In genomic region chr20:50385733-50386640, GRCh38 we compare ENCODE assay signal across 9 cellular contexts.
DNase-seq lines count a peak whose midpoint lies in the region; ATAC-seq and TF ChIP-seq lines count a peak whose summit lies in the region.
"Had no signal": no experiment of that assay in that cellular context is flagged by ENCODE, and none has a peak within 500 bp of the region (broad histone marks: within the 10 kb centered on the region; RNA-seq: fewer than 3 reads in every experiment).

No MANE protein-coding gene starts in this region.

- TF ChIP-seq CTCF in RWPE2 (IDR thresholded peaks at IDR 0.05; ENCODE audit: poor library complexity, severe bottlenecking) (no peak), prostate gland (IDR thresholded peaks at IDR 0.05) (no peak)

- 66% methylated on average over 22 of the region's 22 CpGs for WGBS in prostate gland

- no peaks in the 10 kb centered on the region for H3K9me3 ChIP-seq in RWPE2 (ENCODE audit: severe bottlenecking)
- no peaks in the 10 kb centered on the region for H3K9me3 ChIP-seq in prostate gland

- intact Hi-C loops in prostate gland (cut with DNase I): no loop called here

- no peaks in the 10 kb centered on the region for H3K27me3 ChIP-seq in RWPE2 (ENCODE audit: insufficient read depth, poor library complexity, severe bottlenecking)
- no peaks in the 10 kb centered on the region for H3K27me3 ChIP-seq in prostate gland (replicated peaks; ENCODE audit: insufficient read depth)

- H3K4me1 ChIP-seq in RWPE2 (ENCODE audit: insufficient read depth, poor library complexity, severe bottlenecking) (peaks cover 8% of the 10 kb centered on the region), prostate gland (replicated peaks) (peaks cover 22% of the 10 kb centered on the region)

- H3K27ac Mint-ChIP-seq in immature natural killer cell: peak overlapping the region; percentile 89 to 98 (median 94)

- TF ChIP-seq POLR2A in prostate gland (IDR thresholded peaks at IDR 0.05): no peak

- no peaks in the 10 kb centered on the region for H3K9me3 Mint-ChIP-seq in immature natural killer cell

- H3K27ac ChIP-seq in RWPE2 (ENCODE audit: poor library complexity, severe bottlenecking): no peak overlapping the region
- H3K27ac ChIP-seq in prostate gland: no peak overlapping the region

- H3K4me3 ChIP-seq in RWPE2 (ENCODE audit: severe bottlenecking) (no peak overlapping the region), prostate gland (no peak overlapping the region)

- DNase-seq in RWPE2 (ENCODE audit: low spot score) (peak; percentile 76), activated T-cell treated with anti-CD3 and anti-CD28 coated beads for 24 hours (ENCODE audit: low read depth) (peak; percentile 17), immature natural killer cell (peak; percentile 99), T1000 (lab: John Stamatoyannopoulos, UW) (no peak), NCI-H146 (lab: John Stamatoyannopoulos, UW) (no peak), prostate gland (ENCODE audit: low spot score) (no peak)
- DNase-seq in stimulated activated naive CD8-positive, alpha-beta T cell treated with anti-CD3 and anti-CD28 coated beads, Interleukin-15, Interleukin-2, amounts not matched to agents 100 U/mL and 50 U/mL, for 24 hours: peak; percentile 65
- DNase-seq: NCI-H446 had no signal

- H3K36me3 ChIP-seq in RWPE2 (ENCODE audit: low read depth): no peaks in the 10 kb centered on the region
- no peaks in the 10 kb centered on the region for H3K36me3 ChIP-seq in prostate gland

- peak overlapping the region; percentile 50 to 81 (median 73) for H3K4me3 Mint-ChIP-seq in immature natural killer cell

- peaks cover 0 to 4% (median 0%) of the 10 kb centered on the region in 3 donors for H3K36me3 Mint-ChIP-seq in immature natural killer cell

- H3K27me3 Mint-ChIP-seq in immature natural killer cell (ENCODE audit: low read depth in 3 of 3): peaks cover 13 to 28% (median 23%) of the 10 kb centered on the region in 3 donors

- ATAC-seq in RWPE2 (ENCODE audit: low read depth): no peak
- peak; percentile 84 for ATAC-seq in stimulated activated naive CD8-positive, alpha-beta T cell treated with anti-CD3 and anti-CD28 coated beads, Interleukin-15, Interleukin-2, amounts not matched to agents 100 U/mL and 50 U/mL, for 24 hours
- ATAC-seq in HG03439 (IDR thresholded peaks at IDR 0.05; ENCODE audit: unreplicated experiment): no peak

- peaks cover 67 to 80% of the 10 kb centered on the region in 2 donors for H3K4me1 Mint-ChIP-seq in immature natural killer cell

Comparison
In these comparisons a context has a peak if more than half of its experiments do, and no peak if none do; other contexts are left out.
1. DNase-seq: peak in RWPE2 (single experiment), activated T-cell treated with anti-CD3 and anti-CD28 coated beads for 24 hours (single experiment), immature natural killer cell (3 of 3) and stimulated activated naive CD8-positive, alpha-beta T cell treated with anti-CD3 and anti-CD28 coated beads, Interleukin-15, Interleukin-2, amounts not matched to agents 100 U/mL and 50 U/mL, for 24 hours (single experiment); none in T1000 (single experiment), NCI-H146 (single experiment) and prostate gland (single experiment).